In genomic region chr13:48448285-48448962, GRCh38 we compare ENCODE assay signal across 14 cellular contexts. TPM values are rescaled to one million over a fixed set of nuclear protein-coding genes. Genes with fewer than 3 reads are reported as not detected.
A peak's percentile ranks its signal among the peaks of the same experiment; 100 is the strongest.
DNase-seq lines count a peak whose midpoint lies in the region; TF ChIP-seq lines count a peak whose summit lies in the region.
"Had no signal": no experiment of that assay in that cellular context is flagged by ENCODE, and none has a peak within 500 bp of the region (broad histone marks: within the 10 kb centered on the region; RNA-seq: fewer than 3 reads in every experiment).

No MANE protein-coding gene starts in this region.

- H3K9me3 Mint-ChIP-seq in activated CD4-positive, alpha-beta memory T cell treated with anti-CD3 and anti-CD28 coated beads, Interleukin-2, amount 10 ng/mL, durations not matched to agents 7 days and 5 days = peaks cover 24% of the 10 kb centered on the region
- peaks cover 19% of the 10 kb centered on the region for H3K9me3 Mint-ChIP-seq in activated CD4-positive, alpha-beta memory T cell treated with anti-CD3 and anti-CD28 coated beads for 36 hours

- peaks cover 0 to 9% (median 0%) of the 10 kb centered on the region in 5 donors for H3K36me3 ChIP-seq in subcutaneous abdominal adipose tissue (ENCODE audit: control insufficient read depth in 5 of 5, insufficient read depth in 5 of 5, low read length in 5 of 5)

- H3K9me3 ChIP-seq in subcutaneous abdominal adipose tissue (ENCODE audit: control insufficient read depth in 5 of 5, low read length in 5 of 5) = peaks cover 0 to 9% (median 0%) of the 10 kb centered on the region in 5 donors

- H3K27ac Mint-ChIP-seq in activated CD4-positive, alpha-beta memory T cell treated with anti-CD3 and anti-CD28 coated beads, Interleukin-2, amount 10 ng/mL, durations not matched to agents 7 days and 5 days = peak overlapping the region; percentile 80
- H3K27ac Mint-ChIP-seq in activated CD4-positive, alpha-beta memory T cell treated with anti-CD3 and anti-CD28 coated beads for 36 hours = no peak overlapping the region
- H3K27ac Mint-ChIP-seq: activated T-cell treated with anti-CD3 and anti-CD28 coated beads, Interleukin-2, amount 50 U/mL, for 72 hours; nephron had no signal

- no peak for TF ChIP-seq CTCF in RWPE1 (conservative IDR thresholded peaks at IDR 0.05; ENCODE audit: low read depth)

- H3K36me3 Mint-ChIP-seq in activated CD4-positive, alpha-beta memory T cell treated with anti-CD3 and anti-CD28 coated beads, Interleukin-2, amount 10 ng/mL, durations not matched to agents 7 days and 5 days (ENCODE audit: low read depth) = peaks cover 56% of the 10 kb centered on the region
- H3K36me3 Mint-ChIP-seq in activated CD4-positive, alpha-beta memory T cell treated with anti-CD3 and anti-CD28 coated beads for 36 hours = peaks cover 25% of the 10 kb centered on the region

- H3K4me3 Mint-ChIP-seq in activated CD4-positive, alpha-beta memory T cell treated with anti-CD3 and anti-CD28 coated beads, Interleukin-2, amount 10 ng/mL, durations not matched to agents 7 days and 5 days = peak overlapping the region; percentile 50
- H3K4me3 Mint-ChIP-seq in activated CD4-positive, alpha-beta memory T cell treated with anti-CD3 and anti-CD28 coated beads for 36 hours = no peak overlapping the region
- H3K4me3 Mint-ChIP-seq: nephron had no signal

- POLR2A ChIA-PET in activated CD4-positive, alpha-beta memory T cell treated with anti-CD3 and anti-CD28 coated beads, Interleukin-2, amount 10 ng/mL, durations not matched to agents 7 days and 5 days (lab: Charles Lee) = interaction anchor here (0.9 to 2.0 kb wide), 8 partner anchors 11 to 411 kb away, joined by 3 to 9 read pairs (median 4); partner anchors contain the start of genes LPAR6, NUDT15 and RCBTB2
- POLR2A ChIA-PET in activated CD4-positive, alpha-beta memory T cell treated with anti-CD3 and anti-CD28 coated beads for 36 hours (lab: Charles Lee) = no interaction called here
- POLR2A ChIA-PET in RWPE1 (lab: Yijun Ruan, JAX; ENCODE audit: low non-redundant PET) = no interaction called here

- intact Hi-C loops in activated CD4-positive, alpha-beta memory T cell treated with anti-CD3 and anti-CD28 coated beads for 36 hours (cut with micrococcal nuclease) = loop anchor here (2.0 to 5.0 kb wide), 3 partner anchors 14 to 42 kb away; partner anchors contain the start of gene LPAR6

- H3K27ac ChIP-seq in epithelial cell of prostate (peak overlapping the region; percentile 73), subcutaneous abdominal adipose tissue (ENCODE audit: low read depth, low read length) (peak overlapping the region; percentile 46), RWPE1 (no peak overlapping the region)

- H3K4me3 ChIP-seq in subcutaneous abdominal adipose tissue (ENCODE audit: low read depth in 1 of 5, low read length in 5 of 5) = peak overlapping the region in 3 of 5 donors; percentile 15 to 44 (median 41)
- H3K4me3 ChIP-seq: stomach had no signal

- H3K4me1 Mint-ChIP-seq in activated CD4-positive, alpha-beta memory T cell treated with anti-CD3 and anti-CD28 coated beads, Interleukin-2, amount 10 ng/mL, durations not matched to agents 7 days and 5 days = peaks cover 60% of the 10 kb centered on the region
- H3K4me1 Mint-ChIP-seq in activated CD4-positive, alpha-beta memory T cell treated with anti-CD3 and anti-CD28 coated beads for 36 hours (ENCODE audit: low read depth) = peaks cover 44% of the 10 kb centered on the region
- H3K4me1 Mint-ChIP-seq: nephron had no signal

- no peaks in the 10 kb centered on the region for H3K27me3 Mint-ChIP-seq in activated CD4-positive, alpha-beta memory T cell treated with anti-CD3 and anti-CD28 coated beads, Interleukin-2, amount 10 ng/mL, durations not matched to agents 7 days and 5 days
- no peaks in the 10 kb centered on the region for H3K27me3 Mint-ChIP-seq in activated CD4-positive, alpha-beta memory T cell treated with anti-CD3 and anti-CD28 coated beads for 36 hours

- H3K4me1 ChIP-seq in subcutaneous abdominal adipose tissue (ENCODE audit: control insufficient read depth in 5 of 5, insufficient read depth in 5 of 5, low read length in 5 of 5) = peaks cover 0 to 16% (median 15%) of the 10 kb centered on the region in 5 donors

- H3K9ac ChIP-seq in subcutaneous abdominal adipose tissue (ENCODE audit: low read length in 5 of 5) = peak overlapping the region in 3 of 5 donors; percentile 9 to 30 (median 23)

- DNase-seq in activated CD4-positive, alpha-beta memory T cell treated with anti-CD3 and anti-CD28 coated beads, Interleukin-2, amount 10 ng/mL, durations not matched to agents 7 days and 5 days = no peak
- DNase-seq in activated CD4-positive, alpha-beta memory T cell treated with anti-CD3 and anti-CD28 coated beads for 36 hours = no peak
- DNase-seq in NCI-H226 = peak; percentile 21
- DNase-seq in epithelial cell of prostate (ENCODE audit: low read depth, low spot score) = no peak
- DNase-seq in Kasumi-1 (lab: John Stamatoyannopoulos, UW) = no peak
- no peak for DNase-seq in RWPE1 (ENCODE audit: low spot score)
- no peak for DNase-seq in AG08395 (ENCODE audit: low spot score)
- DNase-seq: activated T-cell treated with anti-CD3 and anti-CD28 coated beads, Interleukin-2, amount 50 U/mL, for 72 hours; central memory CD4-positive, alpha-beta T cell; NCI-H187; stomach had no signal

- CTCF ChIA-PET in activated CD4-positive, alpha-beta memory T cell treated with anti-CD3 and anti-CD28 coated beads, Interleukin-2, amount 10 ng/mL, durations not matched to agents 7 days and 5 days (lab: Charles Lee) = interaction anchor here (1.2 kb wide), 1 partner anchor 132 kb away, joined by 3 read pairs; no protein-coding TSS in a partner anchor
- CTCF ChIA-PET in activated CD4-positive, alpha-beta memory T cell treated with anti-CD3 and anti-CD28 coated beads for 36 hours (lab: Charles Lee) = no interaction called here
- CTCF ChIA-PET in RWPE1 (lab: Yijun Ruan, JAX) = interaction anchor here (0.6 to 0.8 kb wide), 3 partner anchors 29 to 321 kb away, joined by 3 read pairs; no protein-coding TSS in a partner anchor

- no peaks in the 10 kb centered on the region for H3K27me3 ChIP-seq in subcutaneous abdominal adipose tissue (ENCODE audit: control insufficient read depth in 5 of 5, insufficient read depth in 4 of 5, low read length in 5 of 5)
- H3K27me3 ChIP-seq: stomach had no signal

RNA-seq across cellular contexts. Expression of gene LPAR6, which starts 35.5 kb away (rescaled TPM):
- total RNA-seq in activated CD4-positive, alpha-beta memory T cell treated with anti-CD3 and anti-CD28 coated beads, Interleukin-2, amount 10 ng/mL, durations not matched to agents 7 days and 5 days = 100 to 1,000 TPM in 1 of 2 experiments, 10 to 100 TPM in 1; 96.8 to 100 TPM
- 1 to 10 TPM; 8.8 TPM for total RNA-seq in activated CD4-positive, alpha-beta memory T cell treated with anti-CD3 and anti-CD28 coated beads for 36 hours
- total RNA-seq: HT1080 had no signal

Comparison
In these comparisons a context has a peak if more than half of its experiments do, and no peak if none do; other contexts are left out.
1. RNA of gene LPAR6, which starts 35.5 kb away (total RNA-seq): 96.8 to 100 TPM in activated CD4-positive, alpha-beta memory T cell treated with anti-CD3 and anti-CD28 coated beads, Interleukin-2, amount 10 ng/mL, durations not matched to agents 7 days and 5 days; 8.8 TPM in activated CD4-positive, alpha-beta memory T cell treated with anti-CD3 and anti-CD28 coated beads for 36 hours; every median in the first group is over 4 times any median in the second.